Comparison of ENCODE assay signal across 21 cellular contexts in the genomic region with DNA sequence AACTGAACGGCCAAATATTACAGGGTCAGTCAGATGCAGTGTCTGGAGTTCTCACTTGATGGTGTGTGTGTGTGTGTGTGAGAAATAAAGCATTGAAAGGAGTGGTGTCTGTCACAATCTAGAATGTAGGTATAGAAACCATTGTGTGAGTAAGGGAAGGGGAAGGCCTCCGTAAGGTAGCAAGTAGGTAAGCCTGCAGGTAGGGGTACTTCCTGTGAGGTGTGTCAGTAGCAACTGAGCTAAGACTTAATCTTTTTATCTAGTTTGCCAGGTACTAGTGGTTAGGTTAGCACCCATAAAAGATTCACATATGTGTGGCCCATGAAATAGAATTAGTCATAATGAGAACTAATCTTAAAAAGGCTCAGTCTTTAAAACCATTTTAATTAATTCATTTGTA.
DNase-seq lines count a peak whose midpoint lies in the region; ATAC-seq, FAIRE-seq and TF ChIP-seq lines count a peak whose summit lies in the region.
"Had no signal": no experiment of that assay in that cellular context is flagged by ENCODE, and none has a peak within 500 bp of the region (broad histone marks: within the 10 kb centered on the region; RNA-seq: fewer than 3 reads in every experiment).

No MANE protein-coding gene starts in this region.

- H3K27me3 ChIP-seq in GM23338 (ENCODE audit: insufficient read depth), result no peaks in the 10 kb centered on the region
- H3K27me3 ChIP-seq in K562 (ENCODE audit: control insufficient read depth in 2 of 2, insufficient read depth in 2 of 2, low read length in 2 of 2), result no peaks in the 10 kb centered on the region
- no peaks in the 10 kb centered on the region for H3K27me3 ChIP-seq in body of pancreas
- H3K27me3 ChIP-seq: BLaER1 had no signal

- H3K4me2 ChIP-seq in GM23338 (no peak overlapping the region), K562 (ENCODE audit: insufficient read depth, low read length) (no peak overlapping the region)
- H3K4me2 ChIP-seq: BLaER1 had no signal

- peaks cover 5% of the 10 kb centered on the region; the same call in 2 of the 3 replicates for H3K9me3 Mint-ChIP-seq in GM23338

- POLR2A ChIA-PET in K562 (lab: Yijun Ruan, JAX), result no interaction called here

- H3K4me3 ChIP-seq in GM23338 (no peak overlapping the region), K562 (no peak overlapping the region), body of pancreas (no peak overlapping the region)
- H3K4me3 ChIP-seq: BLaER1 had no signal

- no peaks in the 10 kb centered on the region for H3F3A ChIP-seq in GM23338 (replicated peaks; ENCODE audit: low read depth)

- H3K36me3 Mint-ChIP-seq in GM23338 (ENCODE audit: low read depth), result 0 out of 3 replicates have a peak, but pooled peaks cover 5% of the 10 kb centered on the region
- H3K36me3 Mint-ChIP-seq: CD4-positive, CD25-positive, alpha-beta regulatory T cell; CD8-positive, alpha-beta T cell had no signal

- H3K79me2 ChIP-seq in GM23338 (replicated peaks; ENCODE audit: insufficient read depth) (no peaks in the 10 kb centered on the region), K562 (ENCODE audit: control insufficient read depth, insufficient read depth, low read length) (peaks cover 20% of the 10 kb centered on the region; the same call in 2 of the 3 replicates)

- H3K36me3 ChIP-seq in GM23338 (ENCODE audit: insufficient read depth) (no peaks in the 10 kb centered on the region), K562 (ENCODE audit: control insufficient read depth, insufficient read depth, low read length) (no peaks in the 10 kb centered on the region; the same call in 2 of the 3 replicates), body of pancreas (replicated peaks in 1 of 2; ENCODE audit: insufficient read depth in 1 of 2, low read depth in 2 of 2) (no peaks in the 10 kb centered on the region)
- H3K36me3 ChIP-seq: BLaER1 had no signal

- no peak overlapping the region for H3K4me3 Mint-ChIP-seq in GM23338
- H3K4me3 Mint-ChIP-seq: B cell; CD4-positive, CD25-positive, alpha-beta regulatory T cell; CD8-positive, alpha-beta T cell had no signal

- H3K9ac ChIP-seq in K562 (ENCODE audit: insufficient read depth in 1 of 2, low read depth in 2 of 2, low read length in 2 of 2), result no peak overlapping the region
- H3K9ac ChIP-seq: BLaER1 had no signal

- intact Hi-C loops in K562 (cut with micrococcal nuclease) (no loop called here), body of pancreas (cut with DNase I) (no loop called here)

- TF ChIP-seq EP300 in K562 (IDR thresholded peaks at IDR 0.05; ENCODE audit: low read length), result no peak

- no peaks in the 10 kb centered on the region for H3K9me1 ChIP-seq in K562 (ENCODE audit: control insufficient read depth, insufficient read depth, low read length)

- H3K4me1 Mint-ChIP-seq in GM23338, result peaks cover 14% of the 10 kb centered on the region
- H3K4me1 Mint-ChIP-seq: B cell; CD4-positive, CD25-positive, alpha-beta regulatory T cell had no signal

- peak; percentile 14 for DNase-seq in GM23338 (ENCODE audit: low spot score)
- peak; percentile 17 for DNase-seq in RPMI8226
- DNase-seq in K562 (ENCODE audit: extremely low read depth in 1 of 4, low spot score in 3 of 4), result no peak
- no peak for DNase-seq in body of pancreas
- DNase-seq in activated CD4-positive, alpha-beta T cell treated with anti-CD3 and anti-CD28 coated beads, Interleukin-2, amount 50 U/mL, for 48 hours, result no peak
- DNase-seq: Caco-2; CD4-positive, CD25-positive, alpha-beta regulatory T cell; CD8-positive, alpha-beta T cell; DMS153; DND-41; H7; HCEC 1CT had no signal

- 29% methylated on average over 2 of the region's 2 CpGs for WGBS in K562 (ENCODE audit: insufficient coverage, low coverage, missing lambda C conversion rate)
- 62 to 67% methylated on average over 2 of the region's 2 CpGs for WGBS in body of pancreas, 2 donors

- H3K27me3 Mint-ChIP-seq in GM23338 (ENCODE audit: insufficient read depth, low read depth, poor library complexity), result no peaks in the 10 kb centered on the region
- H3K27me3 Mint-ChIP-seq: B cell; CD4-positive, CD25-positive, alpha-beta regulatory T cell had no signal

- in situ Hi-C loops in K562 (cut with MboI), result no loop called here

- H3K9me3 ChIP-seq in K562 (replicated peaks; ENCODE audit: control insufficient read depth, insufficient read depth, low read depth, low read length) (no peaks in the 10 kb centered on the region), body of pancreas (peaks cover 0 to 6% (median 0%) of the 10 kb centered on the region in 3 donors)
- H3K9me3 ChIP-seq: Caco-2 had no signal

- H3K4me1 ChIP-seq in GM23338 (ENCODE audit: insufficient read depth) (peaks cover 5% of the 10 kb centered on the region), K562 (replicated peaks in 1 of 2; ENCODE audit: control insufficient read depth in 2 of 2, insufficient read depth in 2 of 2, low read length in 2 of 2) (no peaks in the 10 kb centered on the region), body of pancreas (no peaks in the 10 kb centered on the region)
- H3K4me1 ChIP-seq: BLaER1, Caco-2 had no signal

- no peak overlapping the region for H3K27ac Mint-ChIP-seq in GM23338
- H3K27ac Mint-ChIP-seq: B cell; CD4-positive, CD25-positive, alpha-beta regulatory T cell; CD8-positive, alpha-beta T cell had no signal

- TF ChIP-seq POLR2A in K562 (conservative IDR thresholded peaks at IDR 0.05) (no peak), body of pancreas (IDR thresholded peaks at IDR 0.05) (no peak)

- BruUV-seq in K562 (replicated peaks; lab: Mats Ljungman, UMichigan), result no TSS peak

- FAIRE-seq in K562 (lab: Jason Lieb, UNC), result no peak
- FAIRE-seq: A204.1, G401.6, GM12892, GM19239 had no signal

- ATAC-seq in GM23338 (peak; percentile 74), K562 (peak; percentile 68), body of pancreas (no peak), GM18868 (IDR thresholded peaks at IDR 0.05; ENCODE audit: unreplicated experiment) (no peak)
- ATAC-seq: CD8-positive, alpha-beta T cell had no signal

- no peaks in the 10 kb centered on the region for H4K20me1 ChIP-seq in GM23338 (replicated peaks; ENCODE audit: insufficient read depth)
- H4K20me1 ChIP-seq in K562 (replicated peaks; ENCODE audit: control insufficient read depth, insufficient read depth, low read length), result no peaks in the 10 kb centered on the region
- H4K20me1 ChIP-seq: BLaER1 had no signal

- no peak overlapping the region for H3K27ac ChIP-seq in GM23338 (ENCODE audit: low read depth)
- no peak overlapping the region for H3K27ac ChIP-seq in K562 (ENCODE audit: extremely low read depth, low read depth, low read length)
- no peak overlapping the region for H3K27ac ChIP-seq in body of pancreas
- H3K27ac ChIP-seq: 22Rv1, BLaER1, C4-2B had no signal

- CTCF ChIA-PET in K562 (lab: Yijun Ruan, JAX; ENCODE audit: low intra/inter-chr PET ratio), result no interaction called here

- TF ChIP-seq CTCF in GM23338 (conservative IDR thresholded peaks at IDR 0.05; ENCODE audit: low read depth in 2 of 2) (no peak), K562 (IDR thresholded peaks at IDR 0.05 in 2 of 3, conservative IDR thresholded peaks at IDR 0.05 in 1 of 3; ENCODE audit: insufficient read depth in 2 of 3, low read depth in 1 of 3, low read length in 3 of 3) (no peak), body of pancreas (IDR thresholded peaks at IDR 0.05) (no peak)

- no peaks in the 10 kb centered on the region for H3K9me2 ChIP-seq in GM23338 (ENCODE audit: insufficient read depth)

- no peak for TF ChIP-seq RAD21 in K562 (CRISPR knock-in tag; conservative IDR thresholded peaks at IDR 0.05 in 1 of 2, IDR thresholded peaks at IDR 0.05 in 1 of 2)

- no peak overlapping the region for H2AFZ ChIP-seq in GM23338
- H2AFZ ChIP-seq in K562 (ENCODE audit: low read depth, low read length), result no peak overlapping the region

TF ChIP-seq in GM23338, 12 proteins besides CTCF, POLR2A, EP300 and RAD21 (continues in another document):
- TF ChIP-seq EZH2phosphoT487 (IDR thresholded peaks at IDR 0.05; ENCODE audit: unreplicated experiment) (no peak), EZH2 (IDR thresholded peaks at IDR 0.05; ENCODE audit: low read depth, unreplicated experiment) (no peak)
- TF ChIP-seq, protein P1, sequence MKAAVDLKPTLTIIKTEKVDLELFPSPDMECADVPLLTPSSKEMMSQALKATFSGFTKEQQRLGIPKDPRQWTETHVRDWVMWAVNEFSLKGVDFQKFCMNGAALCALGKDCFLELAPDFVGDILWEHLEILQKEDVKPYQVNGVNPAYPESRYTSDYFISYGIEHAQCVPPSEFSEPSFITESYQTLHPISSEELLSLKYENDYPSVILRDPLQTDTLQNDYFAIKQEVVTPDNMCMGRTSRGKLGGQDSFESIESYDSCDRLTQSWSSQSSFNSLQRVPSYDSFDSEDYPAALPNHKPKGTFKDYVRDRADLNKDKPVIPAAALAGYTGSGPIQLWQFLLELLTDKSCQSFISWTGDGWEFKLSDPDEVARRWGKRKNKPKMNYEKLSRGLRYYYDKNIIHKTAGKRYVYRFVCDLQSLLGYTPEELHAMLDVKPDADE (IDR thresholded peaks at IDR 0.05), result no peak

TF ChIP-seq in K562, 482 proteins besides CTCF, POLR2A, EP300 and RAD21:
- TF ChIP-seq ZNF140 (CRISPR knock-in tag; IDR thresholded peaks at IDR 0.05), result no peak
- TF ChIP-seq SMAD3 (CRISPR knock-in tag; conservative IDR thresholded peaks at IDR 0.05), result no peak
- TF ChIP-seq COPS2 (conservative IDR thresholded peaks at IDR 0.05), result no peak
- TF ChIP-seq ZNF668 (CRISPR knock-in tag; IDR thresholded peaks at IDR 0.05), result no peak
- TF ChIP-seq, protein P2, sequence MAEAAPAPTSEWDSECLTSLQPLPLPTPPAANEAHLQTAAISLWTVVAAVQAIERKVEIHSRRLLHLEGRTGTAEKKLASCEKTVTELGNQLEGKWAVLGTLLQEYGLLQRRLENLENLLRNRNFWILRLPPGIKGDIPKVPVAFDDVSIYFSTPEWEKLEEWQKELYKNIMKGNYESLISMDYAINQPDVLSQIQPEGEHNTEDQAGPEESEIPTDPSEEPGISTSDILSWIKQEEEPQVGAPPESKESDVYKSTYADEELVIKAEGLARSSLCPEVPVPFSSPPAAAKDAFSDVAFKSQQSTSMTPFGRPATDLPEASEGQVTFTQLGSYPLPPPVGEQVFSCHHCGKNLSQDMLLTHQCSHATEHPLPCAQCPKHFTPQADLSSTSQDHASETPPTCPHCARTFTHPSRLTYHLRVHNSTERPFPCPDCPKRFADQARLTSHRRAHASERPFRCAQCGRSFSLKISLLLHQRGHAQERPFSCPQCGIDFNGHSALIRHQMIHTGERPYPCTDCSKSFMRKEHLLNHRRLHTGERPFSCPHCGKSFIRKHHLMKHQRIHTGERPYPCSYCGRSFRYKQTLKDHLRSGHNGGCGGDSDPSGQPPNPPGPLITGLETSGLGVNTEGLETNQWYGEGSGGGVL (CRISPR knock-in tag; IDR thresholded peaks at IDR 0.05), result no peak
- TF ChIP-seq ZNF165 (CRISPR knock-in tag; IDR thresholded peaks at IDR 0.05; ENCODE audit: borderline replicate concordance), result no peak
- TF ChIP-seq ZNF175 (CRISPR knock-in tag; IDR thresholded peaks at IDR 0.05; ENCODE audit: low read depth), result no peak

Comparison
In these comparisons a context has a peak if more than half of its experiments do, and no peak if none do; other contexts are left out.
1. ATAC-seq: peak in GM23338 (single experiment) and K562 (single experiment); none in body of pancreas (single experiment) and GM18868 (single experiment).
2. DNase-seq: peak in GM23338 (single experiment) and RPMI8226 (single experiment); none in K562 (0 of 4), body of pancreas (0 of 4) and activated CD4-positive, alpha-beta T cell treated with anti-CD3 and anti-CD28 coated beads, Interleukin-2, amount 50 U/mL, for 48 hours (0 of 2).